Comparison of ENCODE assay signal across 10 cellular contexts in genomic region chr4:6333301-6334202, GRCh38.
DNase-seq lines count a peak whose midpoint lies in the region; ATAC-seq, FAIRE-seq and TF ChIP-seq lines count a peak whose summit lies in the region.
"Had no signal": no experiment of that assay in that cellular context is flagged by ENCODE, and none has a peak within 500 bp of the region (broad histone marks: within the 10 kb centered on the region; RNA-seq: fewer than 3 reads in every experiment).

No MANE protein-coding gene starts in this region.

- no peak overlapping the region for H3K18ac ChIP-seq in H1 (ENCODE audit: extremely low read depth, low read length)

- no peak for TF ChIP-seq EP300 in H1 (IDR thresholded peaks at IDR 0.05; ENCODE audit: borderline replicate concordance in 1 of 2, low read depth in 2 of 2, low read length in 2 of 2)

- CTCF ChIA-PET in H1 (lab: Charles Lee; ENCODE audit: partially characterized antibody) = interaction anchor here (0.5 to 22.3 kb wide), 40 partner anchors 9 to 778 kb away, joined by 3 to 908 read pairs (median 5); partner anchors contain the start of gene WFS1

- H3K36me3 ChIP-seq in cardiac muscle cell = no peaks in the 10 kb centered on the region
- H3K36me3 ChIP-seq in H1 (ENCODE audit: control insufficient read depth in 2 of 4, insufficient read depth in 4 of 4, low read length in 3 of 4) = no peaks in the 10 kb centered on the region
- H3K36me3 ChIP-seq: spleen had no signal

- H3K9me3 ChIP-seq in cardiac muscle cell (ENCODE audit: low read depth) (no peaks in the 10 kb centered on the region), H1 (ENCODE audit: insufficient read depth in 2 of 2, low read depth in 1 of 2, low read length in 1 of 2) (peaks cover 4 to 11% of the 10 kb centered on the region in 2 experiments; a peak in 3 of 4 replicates)

- no peak overlapping the region for H3K27ac ChIP-seq in cardiac muscle cell
- no peak overlapping the region for H3K27ac ChIP-seq in H1 (ENCODE audit: low read depth, low read length)
- H3K27ac ChIP-seq: spleen had no signal

- no peak overlapping the region for H2BK120ac ChIP-seq in H1 (replicated peaks; ENCODE audit: low read depth, low read length)

- H3K9ac ChIP-seq in H1 (replicated peaks in 1 of 4; ENCODE audit: extremely low read depth in 1 of 4, low read depth in 3 of 4, low read length in 3 of 4) = no peak overlapping the region

- ATAC-seq in left cardiac atrium (no peak), HG02970 (IDR thresholded peaks at IDR 0.05; ENCODE audit: low FRiP score, unreplicated experiment) (no peak)

- DNase-seq in cardiac muscle cell (ENCODE audit: low read depth in 1 of 2, low spot score in 1 of 2) = no peak
- DNase-seq in left cardiac atrium = no peak
- no peak for DNase-seq in LNCaP clone FGC (ENCODE audit: low read depth)
- DNase-seq in H1 (ENCODE audit: low read depth in 1 of 2, low spot score in 2 of 2) = peak in 1 of 2 experiments; percentile 67
- peak; percentile 60 for DNase-seq in stimulated activated CD8-positive, alpha-beta memory T cell treated with anti-CD3 and anti-CD28 coated beads, Interleukin-4, amount 100 ng/mL, for 48 hours
- DNase-seq in dedifferentiated amniotic fluid mesenchymal stem cell (ENCODE audit: extremely low spot score) = no peak
- DNase-seq in NCI-H1436 (lab: John Stamatoyannopoulos, UW) = no peak
- DNase-seq: NCI-H774, spleen had no signal

- H3K4me3 ChIP-seq in cardiac muscle cell (no peak overlapping the region), LNCaP clone FGC (ENCODE audit: low read depth, low read length) (no peak overlapping the region), H1 (ENCODE audit: extremely low read depth in 1 of 4, insufficient read depth in 2 of 4, low read depth in 3 of 4, low read length in 4 of 4) (no peak overlapping the region)
- H3K4me3 ChIP-seq: spleen had no signal

- FAIRE-seq in H1 (lab: Jason Lieb, UNC) = no peak

- H2BK12ac ChIP-seq in H1 (ENCODE audit: low read depth, low read length) = no peak overlapping the region

- no peak overlapping the region for H3K4ac ChIP-seq in H1 (replicated peaks; ENCODE audit: insufficient read length, low read depth, low read length)

- no peak overlapping the region for H2BK15ac ChIP-seq in H1 (ENCODE audit: low read length)

- peaks cover 0 to 2% of the 10 kb centered on the region in 2 experiments for H4K20me1 ChIP-seq in H1 (replicated peaks in 1 of 2; ENCODE audit: control insufficient read depth in 1 of 2, insufficient read depth in 2 of 2, low read length in 2 of 2)

- no peak overlapping the region for H3K14ac ChIP-seq in H1 (ENCODE audit: insufficient read length)

- no peaks in the 10 kb centered on the region for H3K79me2 ChIP-seq in H1 (ENCODE audit: control insufficient read depth in 1 of 2, insufficient read depth in 2 of 2, low read length in 2 of 2)

- no peak for TF ChIP-seq POLR2A in H1 (IDR thresholded peaks at IDR 0.05; ENCODE audit: control extremely low read depth in 1 of 2, low read depth in 2 of 2, low read length in 2 of 2)

- H3K4me2 ChIP-seq in H1 (ENCODE audit: insufficient read depth in 1 of 2, low read depth in 2 of 2, low read length in 2 of 2) = no peak overlapping the region

- H3K56ac ChIP-seq in H1 (replicated peaks; ENCODE audit: insufficient read length, low read depth, low read length) = no peak overlapping the region

- POLR2A ChIA-PET in H1 (lab: Charles Lee; ENCODE audit: partially characterized antibody) = no interaction called here

- H4K8ac ChIP-seq in H1 (ENCODE audit: extremely low read depth, insufficient read depth, low read length) = no peak overlapping the region

- no peak overlapping the region for H2AFZ ChIP-seq in H1 (ENCODE audit: low read length)

- H3K4me1 ChIP-seq in cardiac muscle cell (ENCODE audit: low read depth) (no peaks in the 10 kb centered on the region), H1 (replicated peaks in 1 of 4; ENCODE audit: control insufficient read depth in 3 of 4, insufficient read depth in 4 of 4, low read length in 3 of 4) (peaks cover 0 to 5% (median 4%) of the 10 kb centered on the region in 4 experiments; a peak in 4 of 7 replicates)

- H2BK20ac ChIP-seq in H1 (ENCODE audit: low read length) = no peak overlapping the region

- peaks cover 10% of the 10 kb centered on the region for H3K27me3 ChIP-seq in cardiac muscle cell
- no peaks in the 10 kb centered on the region for H3K27me3 ChIP-seq in H1 (replicated peaks in 1 of 4; ENCODE audit: control insufficient read depth in 3 of 4, extremely low read depth in 1 of 4, insufficient read depth in 3 of 4, low read length in 3 of 4)

- H4K5ac ChIP-seq in H1 (ENCODE audit: insufficient read length, low read depth, low read length) = no peak overlapping the region

- WGBS in H1 (ENCODE audit: extremely low coverage in 1 of 2, insufficient coverage in 1 of 2, insufficient read length in 1 of 2, insufficient replicate concordance in 2 of 2, low coverage in 1 of 2, low lambda C conversion rate in 2 of 2, missing lambda C conversion rate in 1 of 2), 2 experiments = 85% methylated on average over 19 of the region's 19 CpGs; no CpG with 5 or more reads in 1 of the 2 experiments

- intact Hi-C loops in left cardiac atrium (cut with DNase I) = loop anchor here in 1 of 2 donors (5.0 kb wide), 1 partner anchor 214 kb away; no protein-coding TSS in a partner anchor

- no peaks in the 10 kb centered on the region for H3K23me2 ChIP-seq in H1 (ENCODE audit: low read depth, low read length)

- H4K91ac ChIP-seq in H1 (replicated peaks; ENCODE audit: insufficient read length, low read length) = no peak overlapping the region

- H3K79me1 ChIP-seq in H1 (ENCODE audit: low read depth, low read length) = no peaks in the 10 kb centered on the region

- no peak overlapping the region for H2AK5ac ChIP-seq in H1 (ENCODE audit: low read depth, low read length)

- H2BK5ac ChIP-seq in H1 (ENCODE audit: low read depth, low read length) = no peak overlapping the region

- TF ChIP-seq RAD21 in H1 (IDR thresholded peaks at IDR 0.05 in 1 of 2, conservative IDR thresholded peaks at IDR 0.05 in 1 of 2; ENCODE audit: low read depth in 2 of 2, low read length in 2 of 2) = peak; percentile 46 to 56

- H3K23ac ChIP-seq in H1 (ENCODE audit: insufficient read length) = no peak overlapping the region

- peak; percentile 63 for TF ChIP-seq CTCF in cardiac muscle cell (IDR thresholded peaks at IDR 0.05; ENCODE audit: low read depth, low read length)
- TF ChIP-seq CTCF in LNCaP clone FGC (IDR thresholded peaks at IDR 0.05; ENCODE audit: control insufficient read depth, extremely low read depth, insufficient read depth) = peak; percentile 71
- TF ChIP-seq CTCF in H1 (IDR thresholded peaks at IDR 0.05; ENCODE audit: control extremely low read depth in 1 of 3, insufficient read depth in 1 of 3, low read depth in 1 of 3, low read length in 3 of 3) = peak in 2 of 3 experiments; percentile 59 to 85; a peak in 3 of 4 replicates

TF ChIP-seq in H1, 55 proteins besides CTCF, POLR2A, EP300 and RAD21:
- TF ChIP-seq POLR2AphosphoS5 (IDR thresholded peaks at IDR 0.05; ENCODE audit: low read depth, low read length) (no peak), CHD1 (IDR thresholded peaks at IDR 0.05; ENCODE audit: low read depth, low read length) (no peak), JUN (IDR thresholded peaks at IDR 0.05; ENCODE audit: low read depth, low read length) (no peak), HDAC2 (IDR thresholded peaks at IDR 0.05; ENCODE audit: borderline replicate concordance in 1 of 2, low read depth in 2 of 2, low read length in 2 of 2) (no peak), E2F6 (IDR thresholded peaks at IDR 0.05) (no peak), KDM4A (IDR thresholded peaks at IDR 0.05; ENCODE audit: low read depth, low read length, severe bottlenecking) (no peak), YY1 (IDR thresholded peaks at IDR 0.05; ENCODE audit: low read depth, low read length) (no peak)
